ENCODE assay signal across 1 cellular context in the genomic region with DNA sequence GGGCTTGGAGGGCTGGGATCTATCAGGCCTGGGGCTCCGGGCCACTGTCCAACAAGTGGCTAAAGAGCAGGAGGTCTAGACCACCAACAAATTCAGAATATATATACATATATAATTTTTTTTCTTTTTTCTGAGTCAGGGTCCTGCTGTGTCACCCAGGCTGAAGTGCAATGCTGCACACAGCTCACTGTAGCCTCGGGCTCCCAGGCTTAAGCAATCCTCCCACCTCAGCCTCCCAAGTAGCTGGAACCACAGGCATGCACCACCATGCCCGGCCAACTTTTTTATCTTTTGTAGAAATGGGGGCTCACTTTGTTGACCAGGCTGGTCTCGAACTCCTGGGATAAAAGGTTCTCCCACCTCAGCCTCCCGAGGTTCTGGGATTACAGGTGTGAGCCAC.
TF ChIP-seq lines count a peak whose summit lies in the region.

No MANE protein-coding gene starts in this region.

TF ChIP-seq in GM12878, 131 proteins besides CTCF, POLR2A, EP300 and RAD21:
- TF ChIP-seq ZNF384 (IDR thresholded peaks at IDR 0.05; ENCODE audit: borderline replicate concordance, low read depth, low read length) (no peak), SMAD1 (IDR thresholded peaks at IDR 0.05; ENCODE audit: low read depth, partially characterized antibody) (no peak), MYB (IDR thresholded peaks at IDR 0.05; ENCODE audit: borderline replicate concordance, low read depth, low read length) (no peak), KDM1A (IDR thresholded peaks at IDR 0.05; ENCODE audit: borderline replicate concordance) (no peak), MEF2B (IDR thresholded peaks at IDR 0.05; ENCODE audit: partially characterized antibody, poor library complexity, severe bottlenecking) (no peak), SUPT20H (IDR thresholded peaks at IDR 0.05; ENCODE audit: borderline replicate concordance, control insufficient read depth, low read depth, low read length) (no peak)
- TF ChIP-seq, protein P1, sequence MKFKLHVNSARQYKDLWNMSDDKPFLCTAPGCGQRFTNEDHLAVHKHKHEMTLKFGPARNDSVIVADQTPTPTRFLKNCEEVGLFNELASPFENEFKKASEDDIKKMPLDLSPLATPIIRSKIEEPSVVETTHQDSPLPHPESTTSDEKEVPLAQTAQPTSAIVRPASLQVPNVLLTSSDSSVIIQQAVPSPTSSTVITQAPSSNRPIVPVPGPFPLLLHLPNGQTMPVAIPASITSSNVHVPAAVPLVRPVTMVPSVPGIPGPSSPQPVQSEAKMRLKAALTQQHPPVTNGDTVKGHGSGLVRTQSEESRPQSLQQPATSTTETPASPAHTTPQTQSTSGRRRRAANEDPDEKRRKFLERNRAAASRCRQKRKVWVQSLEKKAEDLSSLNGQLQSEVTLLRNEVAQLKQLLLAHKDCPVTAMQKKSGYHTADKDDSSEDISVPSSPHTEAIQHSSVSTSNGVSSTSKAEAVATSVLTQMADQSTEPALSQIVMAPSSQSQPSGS (IDR thresholded peaks at IDR 0.05; ENCODE audit: low read length), result no peak
- TF ChIP-seq, protein P2, sequence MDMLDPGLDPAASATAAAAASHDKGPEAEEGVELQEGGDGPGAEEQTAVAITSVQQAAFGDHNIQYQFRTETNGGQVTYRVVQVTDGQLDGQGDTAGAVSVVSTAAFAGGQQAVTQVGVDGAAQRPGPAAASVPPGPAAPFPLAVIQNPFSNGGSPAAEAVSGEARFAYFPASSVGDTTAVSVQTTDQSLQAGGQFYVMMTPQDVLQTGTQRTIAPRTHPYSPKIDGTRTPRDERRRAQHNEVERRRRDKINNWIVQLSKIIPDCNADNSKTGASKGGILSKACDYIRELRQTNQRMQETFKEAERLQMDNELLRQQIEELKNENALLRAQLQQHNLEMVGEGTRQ (IDR thresholded peaks at IDR 0.05; ENCODE audit: borderline replicate concordance, low read depth, low read length), result no peak
- TF ChIP-seq, protein P3, sequence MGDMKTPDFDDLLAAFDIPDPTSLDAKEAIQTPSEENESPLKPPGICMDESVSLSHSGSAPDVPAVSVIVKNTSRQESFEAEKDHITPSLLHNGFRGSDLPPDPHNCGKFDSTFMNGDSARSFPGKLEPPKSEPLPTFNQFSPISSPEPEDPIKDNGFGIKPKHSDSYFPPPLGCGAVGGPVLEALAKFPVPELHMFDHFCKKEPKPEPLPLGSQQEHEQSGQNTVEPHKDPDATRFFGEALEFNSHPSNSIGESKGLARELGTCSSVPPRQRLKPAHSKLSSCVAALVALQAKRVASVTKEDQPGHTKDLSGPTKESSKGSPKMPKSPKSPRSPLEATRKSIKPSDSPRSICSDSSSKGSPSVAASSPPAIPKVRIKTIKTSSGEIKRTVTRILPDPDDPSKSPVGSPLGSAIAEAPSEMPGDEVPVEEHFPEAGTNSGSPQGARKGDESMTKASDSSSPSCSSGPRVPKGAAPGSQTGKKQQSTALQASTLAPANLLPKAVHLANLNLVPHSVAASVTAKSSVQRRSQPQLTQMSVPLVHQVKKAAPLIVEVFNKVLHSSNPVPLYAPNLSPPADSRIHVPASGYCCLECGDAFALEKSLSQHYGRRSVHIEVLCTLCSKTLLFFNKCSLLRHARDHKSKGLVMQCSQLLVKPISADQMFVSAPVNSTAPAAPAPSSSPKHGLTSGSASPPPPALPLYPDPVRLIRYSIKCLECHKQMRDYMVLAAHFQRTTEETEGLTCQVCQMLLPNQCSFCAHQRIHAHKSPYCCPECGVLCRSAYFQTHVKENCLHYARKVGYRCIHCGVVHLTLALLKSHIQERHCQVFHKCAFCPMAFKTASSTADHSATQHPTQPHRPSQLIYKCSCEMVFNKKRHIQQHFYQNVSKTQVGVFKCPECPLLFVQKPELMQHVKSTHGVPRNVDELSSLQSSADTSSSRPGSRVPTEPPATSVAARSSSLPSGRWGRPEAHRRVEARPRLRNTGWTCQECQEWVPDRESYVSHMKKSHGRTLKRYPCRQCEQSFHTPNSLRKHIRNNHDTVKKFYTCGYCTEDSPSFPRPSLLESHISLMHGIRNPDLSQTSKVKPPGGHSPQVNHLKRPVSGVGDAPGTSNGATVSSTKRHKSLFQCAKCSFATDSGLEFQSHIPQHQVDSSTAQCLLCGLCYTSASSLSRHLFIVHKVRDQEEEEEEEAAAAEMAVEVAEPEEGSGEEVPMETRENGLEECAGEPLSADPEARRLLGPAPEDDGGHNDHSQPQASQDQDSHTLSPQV (IDR thresholded peaks at IDR 0.05), result no peak
